29 cellular contexts compared by ENCODE assay signal in the genomic region with DNA sequence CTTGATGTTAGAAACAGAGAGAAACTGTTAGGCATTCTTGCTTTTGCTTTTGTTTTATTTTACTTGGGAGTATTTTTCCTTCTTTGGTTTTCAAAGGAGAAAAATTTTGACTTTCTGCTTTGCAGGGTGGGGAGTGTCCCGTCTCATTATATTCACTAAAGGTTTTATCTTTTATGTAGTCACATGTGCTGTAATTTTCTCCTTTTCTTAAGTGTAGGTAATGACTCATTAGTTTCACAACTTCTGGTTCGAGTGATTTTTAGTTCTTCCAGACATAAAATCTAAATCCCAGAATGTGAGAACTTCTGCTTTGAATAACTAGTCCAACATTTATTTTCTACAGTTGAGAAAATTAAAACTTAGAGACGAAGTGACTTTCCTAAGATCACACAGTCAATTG. TPM values are rescaled to one million over a fixed set of nuclear protein-coding genes. Genes with fewer than 3 reads are reported as not detected.
A peak's percentile ranks its signal among the peaks of the same experiment; 100 is the strongest.
DNase-seq lines count a peak whose midpoint lies in the region; ATAC-seq and TF ChIP-seq lines count a peak whose summit lies in the region.
"Had no signal": no experiment of that assay in that cellular context is flagged by ENCODE, and none has a peak within 500 bp of the region (broad histone marks: within the 10 kb centered on the region; RNA-seq: fewer than 3 reads in every experiment).

No MANE protein-coding gene starts in this region.

- no peaks in the 10 kb centered on the region for H3K27me3 ChIP-seq in MM.1S (replicated peaks; ENCODE audit: insufficient read depth, low read length)
- H3K27me3 ChIP-seq in heart left ventricle: no peaks in the 10 kb centered on the region
- H3K27me3 ChIP-seq: BLaER1, tibial nerve had no signal

- H3K27ac ChIP-seq in MM.1S (ENCODE audit: low read length) (no peak overlapping the region), heart left ventricle (no peak overlapping the region)
- H3K27ac ChIP-seq: BLaER1, epithelial cell of prostate, prostate gland, tibial nerve had no signal

- intact Hi-C loops in heart left ventricle (cut with DNase I): loop anchor here in 1 of 10 donors (5.0 kb wide), 1 partner anchor 582 kb away; no protein-coding TSS in a partner anchor

- TF ChIP-seq POLR2A in heart left ventricle (IDR thresholded peaks at IDR 0.05): no peak

- TF ChIP-seq CTCF in MM.1S (IDR thresholded peaks at IDR 0.05; ENCODE audit: low read length): no peak
- no peak for TF ChIP-seq CTCF in fibroblast of the aortic adventitia (IDR thresholded peaks at IDR 0.05; ENCODE audit: insufficient read depth, low read length)
- no peak for TF ChIP-seq CTCF in heart left ventricle (IDR thresholded peaks at IDR 0.05)

- H3K9me3 ChIP-seq in MM.1S (replicated peaks; ENCODE audit: insufficient read depth, low read length) (no peaks in the 10 kb centered on the region), heart left ventricle (no peaks in the 10 kb centered on the region)
- H3K9me3 ChIP-seq: BLaER1, prostate gland, tibial nerve had no signal

- no peaks in the 10 kb centered on the region for H3K79me2 ChIP-seq in MM.1S (ENCODE audit: low read length)

- H3K9me2 ChIP-seq in MM.1S (replicated peaks; ENCODE audit: insufficient read depth, low read length): no peaks in the 10 kb centered on the region

- H3K4me1 ChIP-seq in MM.1S (ENCODE audit: low read length) (no peaks in the 10 kb centered on the region), heart left ventricle (no peaks in the 10 kb centered on the region)
- H3K4me1 ChIP-seq: BLaER1, prostate gland, tibial nerve had no signal

- H3K4me2 ChIP-seq in MM.1S (ENCODE audit: low read depth, low read length): peak overlapping the region; percentile 22; the same call in 1 of the 2 replicates
- H3K4me2 ChIP-seq: BLaER1 had no signal

- H3K9ac ChIP-seq in MM.1S (ENCODE audit: low read length): no peak overlapping the region
- H3K9ac ChIP-seq: BLaER1 had no signal

- no peaks in the 10 kb centered on the region for H3F3A ChIP-seq in MM.1S (ENCODE audit: insufficient read depth, low read length)

- no peaks in the 10 kb centered on the region for H3K36me3 ChIP-seq in MM.1S (replicated peaks; ENCODE audit: insufficient read depth, low read length)
- H3K36me3 ChIP-seq in heart left ventricle: no peaks in the 10 kb centered on the region
- H3K36me3 ChIP-seq: BLaER1, prostate gland, tibial nerve had no signal

- H4K20me1 ChIP-seq in MM.1S (ENCODE audit: insufficient read depth, low read length): no peaks in the 10 kb centered on the region
- H4K20me1 ChIP-seq: BLaER1 had no signal

- ATAC-seq in heart left ventricle: no peak
- ATAC-seq: activated CD4-positive, alpha-beta T cell treated with anti-CD3 and anti-CD28 coated beads for 36 hours; activated CD8-positive, alpha-beta T cell treated with anti-CD3 and anti-CD28 coated beads, Interleukin-2, amount 10 ng/mL, durations not matched to agents 7 days and 5 days; HepG2; naive thymus-derived CD4-positive, alpha-beta T cell; Panc1; sciatic nerve had no signal

- no peak overlapping the region for H3K4me3 ChIP-seq in MM.1S (ENCODE audit: low read length)
- no peak overlapping the region for H3K4me3 ChIP-seq in fibroblast of the aortic adventitia (ENCODE audit: low read depth, low read length)
- H3K4me3 ChIP-seq in heart left ventricle: no peak overlapping the region
- H3K4me3 ChIP-seq: BLaER1, prostate gland, tibial nerve had no signal

- H2AFZ ChIP-seq in MM.1S (ENCODE audit: low read length): no peak overlapping the region

- 81 to 88% (median 87%) methylated on average over 3 of the region's 3 CpGs for WGBS in heart left ventricle, 4 donors

- no peak for DNase-seq in MM.1S
- peak; percentile 39 for DNase-seq in RPMI7951 (ENCODE audit: low read depth)
- peak; percentile 21 for DNase-seq in fibroblast of the aortic adventitia (ENCODE audit: low read depth)
- DNase-seq in superior temporal gyrus (ENCODE audit: extremely low spot score): peak; percentile 26
- no peak for DNase-seq in NCI-H2081 (lab: John Stamatoyannopoulos, UW)
- DNase-seq in heart left ventricle: no peak
- no peak for DNase-seq in stimulated activated CD8-positive, alpha-beta memory T cell treated with anti-CD3 and anti-CD28 coated beads, Interleukin-4, amount 100 ng/mL, for 48 hours
- DNase-seq: activated CD4-positive, alpha-beta T cell treated with anti-CD3 and anti-CD28 coated beads for 36 hours; activated CD8-positive, alpha-beta T cell treated with anti-CD3 and anti-CD28 coated beads, Interleukin-2, amount 10 ng/mL, durations not matched to agents 7 days and 5 days; activated naive CD4-positive, alpha-beta T cell treated with anti-CD3 and anti-CD28 coated beads, Interleukin-2, amount 50 U/mL, for 16 hours; amniotic stem cell; DMS153; effector CD4-positive, alpha-beta T cell; H9; naive thymus-derived CD4-positive, alpha-beta T cell; NCI-H1092 treated with DMSO at 0.1 percent for 48 hours; NCI-H1694 treated with DMSO at 0.1 percent for 48 hours; NCI-H526; NK-92 treated with Interleukin-12 subunit alpha and Interleukin-12 subunit beta, amount 100 ng/mL, for 24 hours; SHP77 treated with DMSO at 0.1 percent for 48 hours; stimulated activated CD4-positive, alpha-beta T cell treated with anti-CD3 and anti-CD28 coated beads, Interleukin-4, amount 100 ng/mL, for 24 hours had no signal

RNA-seq across cellular contexts. Expression of gene ADGRF1, which starts 37.7 kb away (rescaled TPM):
- total RNA-seq in RPMI7951 (2014; rRNA removed; shearing (Covaris generic)): 0.24 and 0.39 TPM in 2 replicates
- not detected in 2 replicates for total RNA-seq in fibroblast of the aortic adventitia (ENCODE audit: low replicate concordance)
- under 1 TPM in 1 of 9 donors, not detected in 8; 0.23 TPM for total RNA-seq in heart left ventricle
- polyA plus RNA-seq in heart left ventricle: not detected
- total RNA-seq: activated CD4-positive, alpha-beta T cell treated with anti-CD3 and anti-CD28 coated beads for 36 hours; activated CD8-positive, alpha-beta T cell treated with anti-CD3 and anti-CD28 coated beads, Interleukin-2, amount 10 ng/mL, durations not matched to agents 7 days and 5 days; H9; HepG2; naive thymus-derived CD4-positive, alpha-beta T cell; tibial nerve had no signal
- polyA plus RNA-seq: AG04450; HepG2; naive thymus-derived CD4-positive, alpha-beta T cell had no signal

Comparison
In these comparisons a context has a peak if more than half of its experiments do, and no peak if none do; other contexts are left out.
1. DNase-seq: peak in RPMI7951 (single experiment), fibroblast of the aortic adventitia (single experiment) and superior temporal gyrus (single experiment); none in MM.1S (single experiment), NCI-H2081 (0 of 2), heart left ventricle (0 of 5) and stimulated activated CD8-positive, alpha-beta memory T cell treated with anti-CD3 and anti-CD28 coated beads, Interleukin-4, amount 100 ng/mL, for 48 hours (single experiment).